In genomic region chr10:58435297-58435696, GRCh38 we compare ENCODE assay signal across 8 cellular contexts. TPM values are rescaled to one million over a fixed set of nuclear protein-coding genes. Genes with fewer than 3 reads are reported as not detected.
DNase-seq lines count a peak whose midpoint lies in the region; ATAC-seq and TF ChIP-seq lines count a peak whose summit lies in the region.

No MANE protein-coding gene starts in this region.

- H3K27me3 ChIP-seq in AG04450 (ENCODE audit: control insufficient read depth, insufficient read depth, low read length): no peaks in the 10 kb centered on the region
- H3K27me3 ChIP-seq in ascending aorta: no peaks in the 10 kb centered on the region

- H3K27ac ChIP-seq in AG04450 (ENCODE audit: low read depth, low read length) (peak overlapping the region; percentile 87), ascending aorta (no peak overlapping the region)

- intact Hi-C loops in ascending aorta (cut with DNase I): loop anchor here (5.0 kb wide), 2 partner anchors 37 to 77 kb away; partner anchors contain the start of gene BICC1

- ATAC-seq in GM19023 (IDR thresholded peaks at IDR 0.05; ENCODE audit: unreplicated experiment) (no peak), GM18868 (IDR thresholded peaks at IDR 0.05; ENCODE audit: unreplicated experiment) (no peak)

- TF ChIP-seq CTCF in AG04450 (IDR thresholded peaks at IDR 0.05; ENCODE audit: low read depth, low read length) (no peak), ascending aorta (IDR thresholded peaks at IDR 0.05) (no peak)

- no peaks in the 10 kb centered on the region for H3K36me3 ChIP-seq in ascending aorta

- H3K4me1 ChIP-seq in ascending aorta: peaks cover 0 to 15% of the 10 kb centered on the region in 2 donors

- POLR2A ChIA-PET in AG04450 (lab: Yijun Ruan, JAX): interaction anchor here (0.6 to 2.0 kb wide), 4 partner anchors 23 to 207 kb away, joined by 4 to 16 read pairs (median 10); no protein-coding TSS in a partner anchor

- DNase-seq in AG04450 (ENCODE audit: low read depth, low spot score): peak; percentile 87
- peak; percentile 93 for DNase-seq in HK-2 (ENCODE audit: unreplicated experiment)
- DNase-seq in ascending aorta (ENCODE audit: low spot score in 2 of 2): peak; percentile 14 to 85
- DNase-seq in kidney glomerular epithelial cell (lab: John Stamatoyannopoulos, UW): peak; percentile 98
- DNase-seq in DMS114 treated with DMSO at 0.1 percent for 48 hours (lab: John Stamatoyannopoulos, UW; ENCODE audit: unreplicated experiment): no peak
- DNase-seq in COR-L47 (lab: John Stamatoyannopoulos, UW): no peak

- H3K4me3 ChIP-seq in AG04450 (ENCODE audit: low read depth, low read length): no peak overlapping the region
- H3K4me3 ChIP-seq in ascending aorta: no peak overlapping the region

- CTCF ChIA-PET in AG04450 (lab: Charles Lee): no interaction called here

- H3K9me3 ChIP-seq in AG04450 (ENCODE audit: control insufficient read depth, insufficient read depth, low read length) (no peaks in the 10 kb centered on the region), ascending aorta (no peaks in the 10 kb centered on the region)

RNA-seq across cellular contexts. Expression of gene TFAM, which starts 50.1 kb away (rescaled TPM):
- 14.1 and 17.0 TPM in 2 replicates for polyA plus RNA-seq in AG04450 (2011; rRNA removed)
- 8.4 and 9.1 TPM in 2 replicates for polyA minus RNA-seq in AG04450 (2011; rRNA and poly(A)+ RNA removed)
- 3.4 TPM for total RNA-seq in ascending aorta

Comparison
In these comparisons a context has a peak if more than half of its experiments do, and no peak if none do; other contexts are left out.
1. DNase-seq: peak in AG04450 (single experiment), HK-2 (single experiment), ascending aorta (2 of 2) and kidney glomerular epithelial cell (single experiment); none in DMS114 treated with DMSO at 0.1 percent for 48 hours (single experiment) and COR-L47 (single experiment).